ENCODE assay signal across 1 cellular context in genomic region chr1:116666090-116666489, GRCh38.
TF ChIP-seq lines count a peak whose summit lies in the region.

No MANE protein-coding gene starts in this region.

TF ChIP-seq in K562, 482 proteins besides CTCF, POLR2A, EP300 and RAD21:
- 0 out of 4 replicates have a peak, but pooled peaks of 1 of the 2 experiments have one; percentile 9 for TF ChIP-seq UBTF (IDR thresholded peaks at IDR 0.05; ENCODE audit: borderline replicate concordance in 1 of 2, low read depth in 2 of 2, low read length in 2 of 2)
- TF ChIP-seq ZFPM2 (CRISPR knock-in tag; IDR thresholded peaks at IDR 0.05), result no peak
- no peak for TF ChIP-seq ZNF507 (tag; conservative IDR thresholded peaks at IDR 0.05)
- no peak for TF ChIP-seq PBX2 (CRISPR knock-in tag; IDR thresholded peaks at IDR 0.05; ENCODE audit: low read depth)
- TF ChIP-seq PBX2 (tag; conservative IDR thresholded peaks at IDR 0.05; ENCODE audit: low read depth), result no peak
- no peak for TF ChIP-seq ZNF583 (CRISPR knock-in tag; IDR thresholded peaks at IDR 0.05)
- no peak for TF ChIP-seq ZBTB49 (CRISPR knock-in tag; IDR thresholded peaks at IDR 0.05; ENCODE audit: borderline replicate concordance)
- peak; percentile 46; the same call in 1 of the 2 replicates for TF ChIP-seq SPI1 (IDR thresholded peaks at IDR 0.05; ENCODE audit: borderline replicate concordance, low read depth, low read length)
- TF ChIP-seq SMC3 (conservative IDR thresholded peaks at IDR 0.05; ENCODE audit: insufficient read depth, low read depth, low read length), result no peak
- no peak for TF ChIP-seq ZC3H8 (IDR thresholded peaks at IDR 0.05)
- no peak for TF ChIP-seq CHD2 (IDR thresholded peaks at IDR 0.05; ENCODE audit: low read depth, low read length)
- no peak for TF ChIP-seq ERF (CRISPR knock-in tag; IDR thresholded peaks at IDR 0.05)
- TF ChIP-seq CHCHD3 (CRISPR knock-in tag; IDR thresholded peaks at IDR 0.05), result no peak
- no peak for TF ChIP-seq TEAD2 (tag; IDR thresholded peaks at IDR 0.05)
- TF ChIP-seq GATA2 (CRISPR knock-in tag; IDR thresholded peaks at IDR 0.05), result peak; percentile 67
- no peak for TF ChIP-seq ZNF699 (CRISPR knock-in tag; IDR thresholded peaks at IDR 0.05; ENCODE audit: insufficient replicate concordance)
- 0 out of 2 replicates have a peak, but pooled peaks have one; percentile 39 for TF ChIP-seq ZNF609 (CRISPR knock-in tag; IDR thresholded peaks at IDR 0.05; ENCODE audit: borderline replicate concordance)
- TF ChIP-seq ZNF445 (CRISPR knock-in tag; IDR thresholded peaks at IDR 0.05; ENCODE audit: low read depth), result no peak
